8 cellular contexts compared by ENCODE assay signal in the genomic region with DNA sequence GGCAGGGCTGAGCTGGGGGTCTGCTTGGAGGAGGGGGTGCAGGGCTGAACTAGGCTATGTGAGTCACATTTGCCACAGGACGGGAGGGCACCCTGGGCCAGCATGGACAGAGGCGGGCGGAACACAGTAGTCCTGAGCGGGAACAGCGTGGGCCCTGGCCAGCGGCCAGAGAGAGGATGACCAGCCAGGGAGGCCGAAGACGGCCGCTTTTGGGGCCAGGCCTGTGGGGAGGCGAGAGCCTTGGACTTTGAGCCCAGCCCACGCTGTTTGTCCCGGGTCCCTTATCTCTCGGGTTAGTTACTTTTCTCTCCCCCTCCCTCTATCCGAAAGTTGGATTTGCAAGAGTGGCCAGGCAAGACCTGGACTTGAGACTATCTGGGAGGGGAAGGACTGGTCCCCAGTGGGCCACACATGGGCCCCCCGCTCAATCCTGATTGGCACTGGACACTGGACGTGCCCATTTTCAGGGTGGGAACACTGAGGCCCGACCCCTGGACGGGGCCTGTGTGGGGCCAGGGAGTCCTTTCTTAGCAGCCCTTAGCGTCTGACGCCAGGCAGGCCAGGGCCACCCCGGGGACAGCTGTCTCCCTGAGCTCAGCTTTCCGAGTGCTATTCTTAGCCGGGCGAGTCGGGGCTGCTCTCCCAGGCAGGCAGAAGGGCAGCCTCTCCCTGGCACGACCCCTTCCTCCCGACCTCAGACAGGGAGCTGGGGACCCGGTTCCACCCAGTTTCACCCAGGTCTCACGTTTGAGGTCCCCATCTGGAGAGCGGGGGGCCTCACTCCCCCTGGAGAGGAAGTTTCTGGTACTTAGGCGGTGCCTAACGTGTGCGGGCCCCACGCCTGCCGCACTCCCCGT. TPM values are rescaled to one million over a fixed set of nuclear protein-coding genes. Genes with fewer than 3 reads are reported as not detected.
DNase-seq lines count a peak whose midpoint lies in the region; ATAC-seq, FAIRE-seq and TF ChIP-seq lines count a peak whose summit lies in the region.

No MANE protein-coding gene starts in this region.

- in situ Hi-C loops in GM12878 (cut with MboI), result no loop called here

- RAD21 ChIA-PET in GM12878 (lab: Charles Lee; ENCODE audit: unreplicated experiment), result no interaction called here

- no peak overlapping the region for H3K27ac ChIP-seq in DOHH2 (ENCODE audit: low read depth, low read length)
- H3K27ac ChIP-seq in GM12878 (ENCODE audit: control insufficient read depth, insufficient read depth), result no peak overlapping the region
- peak overlapping the region; percentile 9 to 32 for H3K27ac ChIP-seq in kidney (ENCODE audit: low read depth in 2 of 2, low read length in 2 of 2)
- no peak overlapping the region for H3K27ac ChIP-seq in subcutaneous abdominal adipose tissue (ENCODE audit: low read depth, low read length)

- no TSS peak for BruUV-seq in GM12878 (replicated peaks; lab: Mats Ljungman, UMichigan)

- TF ChIP-seq RAD21 in GM12878 (IDR thresholded peaks at IDR 0.05; ENCODE audit: insufficient read depth, low read depth, low read length), result no peak

- H3K79me2 ChIP-seq in DOHH2 (ENCODE audit: control insufficient read depth, low read length) (peaks cover 14% of the 10 kb centered on the region), GM12878 (ENCODE audit: control insufficient read depth, insufficient read depth, low read length) (no peaks in the 10 kb centered on the region; the same call in 1 of the 2 replicates)

- TF ChIP-seq CTCF in DOHH2 (IDR thresholded peaks at IDR 0.05; ENCODE audit: low read depth, low read length, poor library complexity, severe bottlenecking) (no peak), GM12878 (IDR thresholded peaks at IDR 0.05 in 2 of 3, conservative IDR thresholded peaks at IDR 0.05 in 1 of 3; ENCODE audit: control insufficient read depth in 2 of 3, extremely low read depth in 1 of 3, insufficient read depth in 1 of 3, low read depth in 3 of 3, low read length in 3 of 3) (no peak), kidney (IDR thresholded peaks at IDR 0.05; ENCODE audit: borderline replicate concordance, extremely low read depth, insufficient read depth) (no peak)

- 34% methylated on average over 35 of the region's 36 CpGs for WGBS in GM12878 (ENCODE audit: insufficient coverage, insufficient replicate concordance, low lambda C conversion rate, missing lambda C conversion rate)

- ATAC-seq in GM12878 (peak; percentile 54), HG03378 (IDR thresholded peaks at IDR 0.05; ENCODE audit: unreplicated experiment) (no peak)

- no peak for TF ChIP-seq POLR2A in GM12878 (IDR thresholded peaks at IDR 0.05; ENCODE audit: low read depth, low read length)

- peaks cover 5% of the 10 kb centered on the region; the same call in 1 of the 2 replicates for H3K36me3 ChIP-seq in DOHH2 (ENCODE audit: control insufficient read depth, low read length)
- H3K36me3 ChIP-seq in GM12878 (ENCODE audit: control insufficient read depth in 2 of 2, insufficient read depth in 2 of 2, low read length in 1 of 2), result no peaks in the 10 kb centered on the region
- H3K36me3 ChIP-seq in kidney (ENCODE audit: control insufficient read depth in 1 of 2, insufficient read depth in 2 of 2, low read length in 2 of 2), result no peaks in the 10 kb centered on the region
- no peaks in the 10 kb centered on the region for H3K36me3 ChIP-seq in subcutaneous abdominal adipose tissue (ENCODE audit: control insufficient read depth in 5 of 5, insufficient read depth in 5 of 5, low read length in 5 of 5)

- H3F3A ChIP-seq in DOHH2 (ENCODE audit: control insufficient read depth, insufficient read depth), result peaks cover 6% of the 10 kb centered on the region

- peaks cover 7% of the 10 kb centered on the region for H3K27me3 ChIP-seq in DOHH2 (ENCODE audit: control insufficient read depth, low read length)
- H3K27me3 ChIP-seq in GM12878 (replicated peaks in 1 of 2; ENCODE audit: control insufficient read depth in 2 of 2, insufficient read depth in 2 of 2, low read length in 1 of 2), result peaks cover 1 to 5% of the 10 kb centered on the region in 2 experiments; a peak in 2 of 4 replicates
- H3K27me3 ChIP-seq in subcutaneous abdominal adipose tissue (ENCODE audit: control insufficient read depth in 5 of 5, insufficient read depth in 4 of 5, low read length in 5 of 5), result peaks cover 0 to 4% (median 0%) of the 10 kb centered on the region in 5 donors

- CTCF ChIA-PET in GM12878 (lab: Yijun Ruan, JAX), result no interaction called here

- H3K4me3 ChIP-seq in DOHH2 (ENCODE audit: low read length) (peak overlapping the region; percentile 93), GM12878 (peak overlapping the region; percentile 81), kidney (ENCODE audit: low read length in 2 of 2) (peak overlapping the region; percentile 46 to 62), subcutaneous abdominal adipose tissue (ENCODE audit: low read depth in 1 of 5, low read length in 5 of 5) (peak overlapping the region in 4 of 5 donors; percentile 59 to 71 (median 62))

- H3K4me1 ChIP-seq in DOHH2 (ENCODE audit: control insufficient read depth, low read length) (peaks cover 24% of the 10 kb centered on the region), GM12878 (ENCODE audit: control insufficient read depth, insufficient read depth, low read length) (peaks cover 4% of the 10 kb centered on the region), kidney (ENCODE audit: control insufficient read depth in 1 of 2, insufficient read depth in 1 of 2, low read depth in 1 of 2, low read length in 2 of 2) (peaks cover 0 to 14% of the 10 kb centered on the region in 2 donors), subcutaneous abdominal adipose tissue (ENCODE audit: control insufficient read depth in 5 of 5, insufficient read depth in 5 of 5, low read length in 5 of 5) (peaks cover 0 to 40% (median 36%) of the 10 kb centered on the region in 5 donors)

- H3K9me2 ChIP-seq in DOHH2 (replicated peaks; ENCODE audit: control insufficient read depth, low read length), result no peaks in the 10 kb centered on the region

- no peaks in the 10 kb centered on the region for H3K9me3 ChIP-seq in DOHH2 (ENCODE audit: control insufficient read depth, insufficient read depth, low read length)
- no peaks in the 10 kb centered on the region for H3K9me3 ChIP-seq in GM12878 (replicated peaks; ENCODE audit: control insufficient read depth, insufficient read depth, low read length)
- H3K9me3 ChIP-seq in kidney (ENCODE audit: control insufficient read depth in 1 of 2, low read length in 2 of 2), result no peaks in the 10 kb centered on the region
- H3K9me3 ChIP-seq in subcutaneous abdominal adipose tissue (ENCODE audit: control insufficient read depth in 5 of 5, low read length in 5 of 5), result no peaks in the 10 kb centered on the region

- SMC1A ChIA-PET in GM12878 (lab: Charles Lee; ENCODE audit: uncharacterized antibody, unreplicated experiment), result interaction anchor here (1.1 kb wide), 1 partner anchor 17 kb away, joined by 3 read pairs; no protein-coding TSS in a partner anchor

- H3K9ac ChIP-seq in GM12878 (ENCODE audit: control insufficient read depth, insufficient read depth, low read length), result peak overlapping the region; percentile 64
- H3K9ac ChIP-seq in kidney (ENCODE audit: low read length in 2 of 2), result peak overlapping the region; percentile 15 to 46
- H3K9ac ChIP-seq in subcutaneous abdominal adipose tissue (ENCODE audit: low read length in 5 of 5), result peak overlapping the region in 4 of 5 donors; percentile 20 to 79 (median 65)

- DNase-seq in Kasumi-1 (lab: John Stamatoyannopoulos, UW), result peak; percentile 13 to 20
- no peak for DNase-seq in GM12878 (ENCODE audit: low read depth, low spot score)
- DNase-seq in kidney, result no peak
- no peak for DNase-seq in glomerular visceral epithelial cell (ENCODE audit: extremely low spot score)
- no peak for DNase-seq in SKM-1 treated with dmso at 0.1 percent for 144 hours (lab: John Stamatoyannopoulos, UW; ENCODE audit: unreplicated experiment)

- H4K20me1 ChIP-seq in DOHH2 (ENCODE audit: control insufficient read depth, insufficient read depth, low read depth, low read length) (peaks cover 3% of the 10 kb centered on the region), GM12878 (ENCODE audit: control insufficient read depth, insufficient read depth) (no peaks in the 10 kb centered on the region)

- FAIRE-seq in GM12878 (lab: Jason Lieb, UNC) (no peak), kidney (lab: Jason Lieb, UNC) (no peak)

- intact Hi-C loops in GM12878 (cut with micrococcal nuclease; ENCODE audit: unreplicated experiment), result no loop called here
- intact Hi-C loops in kidney (cut with DNase I), result no loop called here

- H2AFZ ChIP-seq in GM12878 (ENCODE audit: control insufficient read depth, low read depth, low read length), result peak overlapping the region; percentile 72

- POLR2A ChIA-PET in GM12878 (lab: Charles Lee), result no interaction called here

- H3K4me2 ChIP-seq in DOHH2 (ENCODE audit: low read length), result peak overlapping the region; percentile 79
- peak overlapping the region; percentile 87 for H3K4me2 ChIP-seq in GM12878 (ENCODE audit: control insufficient read depth, insufficient read depth)

- no peak for TF ChIP-seq EP300 in GM12878 (IDR thresholded peaks at IDR 0.05; ENCODE audit: borderline replicate concordance in 1 of 2, control insufficient read depth in 1 of 2, low read depth in 2 of 2, low read length in 2 of 2)

RNA-seq across cellular contexts. Expression of a gene that starts 0.8 kb away (rescaled TPM):
- 6.5 and 6.7 TPM in 2 replicates for total RNA-seq in GM12878 (2013; cell fraction: nucleolus; rRNA removed)
- total RNA-seq in GM12878 (2014; rRNA removed), result 50.1 and 55.2 TPM in 2 replicates
- 22.5 and 24.9 TPM in 2 replicates for total RNA-seq in GM12878 (2014; rRNA removed; fragmentation: Illumina TruSeq; extraction: Trizol)
- total RNA-seq in GM12878 (2021), result 49.1 and 52.0 TPM in 2 replicates
- 9.2 TPM for polyA plus RNA-seq in GM12878 (2011; ENCODE audit: low read depth)
- polyA plus RNA-seq in GM12878 (2011; rRNA removed), result 4.7 and 13.0 TPM in 2 replicates
- 13.6 and 22.1 TPM in 2 replicates for polyA plus RNA-seq in GM12878 (2011; cell fraction: cytosol; rRNA removed)
- 11.4 and 12.7 TPM in 2 replicates for polyA plus RNA-seq in GM12878 (2011; cell fraction: nucleus; rRNA removed)
- 28.9 and 29.0 TPM in 2 replicates for polyA plus RNA-seq in GM12878 (2012)
- 8.3 and 28.5 TPM in 2 replicates for polyA plus RNA-seq in GM12878 (2014; fragmentation: Illumina TruSeq; extraction: Trizol)
- 1 to 10 TPM; 1.6 to 5.6 TPM for polyA plus RNA-seq in GM12878 (2014; fragmentation: Nextera tagmentation; extraction: Ambion mirVana)
- polyA plus RNA-seq in GM12878 (2014; rRNA removed), result 56.0 and 65.8 TPM in 2 replicates
- 100 to 1,000 TPM; 122 to 131 TPM for polyA plus RNA-seq in GM12878 (2016; fragmentation: Nextera tagmentation; extraction: Ambion mirVana)
- polyA minus RNA-seq in GM12878 (2011; rRNA and poly(A)+ RNA removed), result 4.2 and 10.8 TPM in 2 replicates
- 4.5 and 11.0 TPM in 2 replicates for polyA minus RNA-seq in GM12878 (2011; cell fraction: cytosol; rRNA and poly(A)+ RNA removed)
- 2.1 and 5.4 TPM in 2 replicates for polyA minus RNA-seq in GM12878 (2011; cell fraction: nucleus; rRNA and poly(A)+ RNA removed)
- total RNA-seq in kidney, result 16.3 TPM
- 209 TPM for polyA plus RNA-seq in kidney (ENCODE audit: insufficient read depth, low read depth, low replicate concordance)

RNA-seq across cellular contexts. Expression of a gene that starts 6.9 kb away (rescaled TPM):
- total RNA-seq in GM12878 (2013; cell fraction: nucleolus; rRNA removed), result 111 and 128 TPM in 2 replicates
- total RNA-seq in GM12878 (2014; rRNA removed), result 122 and 127 TPM in 2 replicates
- 82.5 and 93.4 TPM in 2 replicates for total RNA-seq in GM12878 (2014; rRNA removed; fragmentation: Illumina TruSeq; extraction: Trizol)
- 223 and 240 TPM in 2 replicates for total RNA-seq in GM12878 (2021)
- 23.5 TPM for polyA plus RNA-seq in GM12878 (2011; ENCODE audit: low read depth)
- polyA plus RNA-seq in GM12878 (2011; rRNA removed), result 110 and 123 TPM in 2 replicates
- polyA plus RNA-seq in GM12878 (2011; cell fraction: cytosol; rRNA removed), result 47.6 and 72.8 TPM in 2 replicates
- polyA plus RNA-seq in GM12878 (2011; cell fraction: nucleus; rRNA removed), result 106 and 159 TPM in 2 replicates
- polyA plus RNA-seq in GM12878 (2012), result 71.1 and 77.1 TPM in 2 replicates
- 69.0 and 91.2 TPM in 2 replicates for polyA plus RNA-seq in GM12878 (2014; fragmentation: Illumina TruSeq; extraction: Trizol)
- polyA plus RNA-seq in GM12878 (2014; fragmentation: Nextera tagmentation; extraction: Ambion mirVana), result 10 to 100 TPM in 1 of 2 experiments, 1 to 10 TPM in 1; 9.9 to 27.7 TPM
- 164 and 194 TPM in 2 replicates for polyA plus RNA-seq in GM12878 (2014; rRNA removed)
- polyA plus RNA-seq in GM12878 (2016; fragmentation: Nextera tagmentation; extraction: Ambion mirVana), result 10 to 100 TPM; 16.9 to 17.9 TPM
- polyA minus RNA-seq in GM12878 (2011; rRNA and poly(A)+ RNA removed), result 27.9 and 29.7 TPM in 2 replicates
- polyA minus RNA-seq in GM12878 (2011; cell fraction: cytosol; rRNA and poly(A)+ RNA removed), result 26.6 and 31.5 TPM in 2 replicates
- 17.4 and 38.3 TPM in 2 replicates for polyA minus RNA-seq in GM12878 (2011; cell fraction: nucleus; rRNA and poly(A)+ RNA removed)
- 98.5 TPM for total RNA-seq in kidney
- polyA plus RNA-seq in kidney (ENCODE audit: insufficient read depth, low read depth, low replicate concordance), result 47.7 TPM

RNA-seq across cellular contexts. Expression of a gene that starts 16.8 kb away (rescaled TPM):
- 50.2 and 65.0 TPM in 2 replicates for total RNA-seq in GM12878 (2013; cell fraction: nucleolus; rRNA removed)
- total RNA-seq in GM12878 (2014; rRNA removed) (107 and 143 TPM in 2 replicates), GM12878 (2014; rRNA removed; fragmentation: Illumina TruSeq; extraction: Trizol) (18.5 and 24.1 TPM in 2 replicates), GM12878 (2021) (136 and 143 TPM in 2 replicates), kidney (85.5 TPM)
- polyA plus RNA-seq in GM12878 (2011; ENCODE audit: low read depth), result 16.9 TPM
- polyA plus RNA-seq in GM12878 (2011; rRNA removed) (12.1 and 43.0 TPM in 2 replicates), GM12878 (2014; fragmentation: Illumina TruSeq; extraction: Trizol) (1.5 and 5.1 TPM in 2 replicates), GM12878 (2014; fragmentation: Nextera tagmentation; extraction: Ambion mirVana) (10 to 100 TPM; 10.6 to 39.4 TPM), GM12878 (2014; rRNA removed) (166 and 177 TPM in 2 replicates), GM12878 (2016; fragmentation: Nextera tagmentation; extraction: Ambion mirVana) (100 to 1,000 TPM; 261 to 282 TPM), kidney (ENCODE audit: insufficient read depth, low read depth, low replicate concordance) (265 TPM)
- 127 and 227 TPM in 2 replicates for polyA plus RNA-seq in GM12878 (2011; cell fraction: cytosol; rRNA removed)
- 125 and 151 TPM in 2 replicates for polyA plus RNA-seq in GM12878 (2011; cell fraction: nucleus; rRNA removed)
- 64.7 and 88.4 TPM in 2 replicates for polyA plus RNA-seq in GM12878 (2012)
- polyA minus RNA-seq in GM12878 (2011; rRNA and poly(A)+ RNA removed), result 38.5 and 54.8 TPM in 2 replicates
- 65.2 and 74.7 TPM in 2 replicates for polyA minus RNA-seq in GM12878 (2011; cell fraction: cytosol; rRNA and poly(A)+ RNA removed)
- 16.3 and 29.0 TPM in 2 replicates for polyA minus RNA-seq in GM12878 (2011; cell fraction: nucleus; rRNA and poly(A)+ RNA removed)

RNA-seq across cellular contexts. Expression of a gene that starts 37.7 kb away (rescaled TPM):
- 239 and 289 TPM in 2 replicates for total RNA-seq in GM12878 (2013; cell fraction: nucleolus; rRNA removed)
- total RNA-seq in GM12878 (2014; rRNA removed) (1,524 and 1,715 TPM in 2 replicates), GM12878 (2014; rRNA removed; fragmentation: Illumina TruSeq; extraction: Trizol) (972 and 1,030 TPM in 2 replicates), GM12878 (2021) (2,219 and 2,315 TPM in 2 replicates), kidney (893 TPM)
- polyA plus RNA-seq in GM12878 (2011; ENCODE audit: low read depth), result 7,786 TPM
- polyA plus RNA-seq in GM12878 (2011; rRNA removed) (524 and 1,111 TPM in 2 replicates), GM12878 (2014; fragmentation: Illumina TruSeq; extraction: Trizol) (209 and 786 TPM in 2 replicates), GM12878 (2014; fragmentation: Nextera tagmentation; extraction: Ambion mirVana) (100 to 1,000 TPM; 559 to 717 TPM), GM12878 (2014; rRNA removed) (3,158 and 3,344 TPM in 2 replicates), GM12878 (2016; fragmentation: Nextera tagmentation; extraction: Ambion mirVana) (1,000 to 10,000 TPM; 1,763 to 1,909 TPM), kidney (ENCODE audit: insufficient read depth, low read depth, low replicate concordance) (1,823 TPM)
- 3,186 and 3,536 TPM in 2 replicates for polyA plus RNA-seq in GM12878 (2011; cell fraction: cytosol; rRNA removed)
- 1,362 and 1,364 TPM in 2 replicates for polyA plus RNA-seq in GM12878 (2011; cell fraction: nucleus; rRNA removed)
- 3,088 and 3,408 TPM in 2 replicates for polyA plus RNA-seq in GM12878 (2012)
- polyA minus RNA-seq in GM12878 (2011; rRNA and poly(A)+ RNA removed), result 256 and 857 TPM in 2 replicates
- 796 and 851 TPM in 2 replicates for polyA minus RNA-seq in GM12878 (2011; cell fraction: cytosol; rRNA and poly(A)+ RNA removed)
- polyA minus RNA-seq in GM12878 (2011; cell fraction: nucleus; rRNA and poly(A)+ RNA removed), result 184 and 257 TPM in 2 replicates

RNA-seq across cellular contexts. Expression of a gene that starts 49.4 kb away (rescaled TPM):
- 0.34 and 0.46 TPM in 2 replicates for total RNA-seq in GM12878 (2013; cell fraction: nucleolus; rRNA removed)
- under 0.01 and 0.11 TPM in 2 replicates for total RNA-seq in GM12878 (2014; rRNA removed)
- 0.05 TPM in 1 of 2 replicates, not detected in the other for total RNA-seq in GM12878 (2014; rRNA removed; fragmentation: Illumina TruSeq; extraction: Trizol)
- total RNA-seq in GM12878 (2021), result 0.08 and 0.26 TPM in 2 replicates
- 0.31 TPM for polyA plus RNA-seq in GM12878 (2011; ENCODE audit: low read depth)
- not detected in 2 replicates for polyA plus RNA-seq in GM12878 (2011; rRNA removed)
- 0.03 TPM in 1 of 2 replicates, not detected in the other for polyA plus RNA-seq in GM12878 (2011; cell fraction: cytosol; rRNA removed)
- 0.18 and 0.38 TPM in 2 replicates for polyA plus RNA-seq in GM12878 (2011; cell fraction: nucleus; rRNA removed)
- 0.27 and 0.43 TPM in 2 replicates for polyA plus RNA-seq in GM12878 (2012)
- polyA plus RNA-seq in GM12878 (2014; fragmentation: Illumina TruSeq; extraction: Trizol), result not detected in 2 replicates
- polyA plus RNA-seq in GM12878 (2014; fragmentation: Nextera tagmentation; extraction: Ambion mirVana), result under 1 TPM in 1 of 2 experiments, not detected in 1; 0.02 TPM
- 0.16 and 0.73 TPM in 2 replicates for polyA plus RNA-seq in GM12878 (2014; rRNA removed)
- under 1 TPM in 1 of 2 experiments, not detected in 1; 0.04 TPM for polyA plus RNA-seq in GM12878 (2016; fragmentation: Nextera tagmentation; extraction: Ambion mirVana)
- polyA minus RNA-seq in GM12878 (2011; rRNA and poly(A)+ RNA removed), result 0.05 TPM in 1 of 2 replicates, not detected in the other
- polyA minus RNA-seq in GM12878 (2011; cell fraction: cytosol; rRNA and poly(A)+ RNA removed), result not detected in 2 replicates
- polyA minus RNA-seq in GM12878 (2011; cell fraction: nucleus; rRNA and poly(A)+ RNA removed), result 0.12 and 0.38 TPM in 2 replicates
- 0.25 TPM for total RNA-seq in kidney
- not detected for polyA plus RNA-seq in kidney (ENCODE audit: insufficient read depth, low read depth, low replicate concordance)

Comparison
In these comparisons a context has a peak if more than half of its experiments do, and no peak if none do; other contexts are left out.
1. H3K27ac ChIP-seq: peak in kidney (2 of 2); none in DOHH2 (single experiment), GM12878 (single experiment) and subcutaneous abdominal adipose tissue (single experiment).
2. DNase-seq: peak in Kasumi-1 (2 of 2); none in GM12878 (single experiment), kidney (single experiment), glomerular visceral epithelial cell (single experiment) and SKM-1 treated with dmso at 0.1 percent for 144 hours (single experiment).
3. Peak in every context shown above with its lines, with median percentiles within 50 percentile points of each other: H3K4me3 ChIP-seq and H3K9ac ChIP-seq.